28 cellular contexts compared by ENCODE assay signal in the genomic region with DNA sequence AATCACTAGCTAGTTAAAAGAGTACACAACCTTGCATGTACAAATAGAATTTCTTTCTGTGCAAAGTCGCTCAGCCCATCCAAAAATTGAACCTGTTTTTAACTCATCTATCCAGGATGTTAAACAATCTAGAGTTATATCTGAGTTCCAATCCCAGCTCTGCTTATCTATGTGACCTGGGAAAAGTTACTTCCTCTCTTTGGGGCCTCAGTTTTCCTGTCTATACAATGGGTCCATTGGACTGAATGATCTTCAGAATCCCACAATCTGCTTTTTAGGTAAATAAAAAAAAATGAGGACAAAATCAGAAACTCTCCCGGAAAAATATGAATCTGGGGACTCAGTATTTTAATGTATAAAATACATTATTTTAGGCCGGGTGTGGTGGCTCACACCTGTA.
"Had no signal": no experiment of that assay in that cellular context is flagged by ENCODE, and none has a peak within 500 bp of the region (broad histone marks: within the 10 kb centered on the region; RNA-seq: fewer than 3 reads in every experiment).

No MANE protein-coding gene starts in this region.

- H3K4me1 ChIP-seq: colonic mucosa, esophagus muscularis mucosa, esophagus squamous epithelium, foreskin keratinocyte, gastrocnemius medialis, gastroesophageal sphincter, heart left ventricle, heart right ventricle had no signal

- DNase-seq: colonic mucosa; cortex of kidney; dermis blood vessel endothelial cell; dorsolateral prefrontal cortex; effector CD4-positive, alpha-beta T cell; effector CD8-positive, alpha-beta T cell; effector memory CD4-positive, alpha-beta T cell; effector memory CD8-positive, alpha-beta T cell; endodermal cell; erythroblast; esophagus squamous epithelium; foreskin fibroblast; foreskin keratinocyte; foreskin melanocyte; gastrocnemius medialis; glutamatergic neuron; head of caudate nucleus; heart left ventricle; heart right ventricle had no signal

- H3K4me3 ChIP-seq: colonic mucosa, coronary artery, dorsolateral prefrontal cortex, esophagus muscularis mucosa, esophagus squamous epithelium, gastrocnemius medialis, gastroesophageal sphincter, heart left ventricle, heart right ventricle had no signal

- H3K36me3 ChIP-seq: colonic mucosa, esophagus muscularis mucosa, esophagus squamous epithelium, gastrocnemius medialis, gastroesophageal sphincter, heart left ventricle, heart right ventricle had no signal

- H3K27me3 ChIP-seq: colonic mucosa, esophagus muscularis mucosa, foreskin keratinocyte, gastroesophageal sphincter, heart left ventricle, heart right ventricle had no signal

- H3K27ac ChIP-seq: colonic mucosa, coronary artery, dorsolateral prefrontal cortex, epithelial cell of prostate, esophagus muscularis mucosa, esophagus squamous epithelium, foreskin keratinocyte, gastrocnemius medialis, gastroesophageal sphincter, heart left ventricle, heart right ventricle had no signal

- FAIRE-seq: colon, endometrium, endothelial cell of umbilical vein, frontal cortex had no signal

- ATAC-seq: effector memory CD8-positive, alpha-beta T cell; esophagus mucosa; foreskin keratinocyte; gastrocnemius medialis; gastroesophageal sphincter; heart left ventricle; heart right ventricle had no signal

- H3K9me3 ChIP-seq: colonic mucosa, esophagus muscularis mucosa, esophagus squamous epithelium, gastrocnemius medialis, gastroesophageal sphincter, heart left ventricle, heart right ventricle had no signal
